Comparison of ENCODE assay signal across 23 cellular contexts in genomic region chr1:109264379-109264755, GRCh38. TPM values are rescaled to one million over a fixed set of nuclear protein-coding genes. Genes with fewer than 3 reads are reported as not detected.
"Had no signal": no experiment of that assay in that cellular context is flagged by ENCODE, and none has a peak within 500 bp of the region (broad histone marks: within the 10 kb centered on the region; RNA-seq: fewer than 3 reads in every experiment).

No MANE protein-coding gene starts in this region.

- DNase-seq: activated CD4-positive, alpha-beta T cell treated with anti-CD3 and anti-CD28 coated beads for 4 hours; activated CD4-positive, alpha-beta T cell treated with anti-CD3 and anti-CD28 coated beads, Interleukin-2, amount 50 U/mL, for 4 hours; activated effector memory CD4-positive, alpha-beta T cell treated with Interleukin-2 at 50 U/mL for 16 hours; activated naive CD4-positive, alpha-beta T cell treated with Interleukin-2 at 50 U/mL for 16 hours; activated T-cell treated with anti-CD3 and anti-CD28 coated beads for 4 hours; cortex of kidney; stimulated activated CD4-positive, alpha-beta T cell treated with anti-CD3 and anti-CD28 coated beads, Interleukin-15, amount 100 ng/mL, for 24 hours; stimulated activated CD4-positive, alpha-beta T cell treated with anti-CD3 and anti-CD28 coated beads, Interleukin-2, amount 100 ng/mL, for 24 hours; stimulated activated naive B cell treated with anti-CD40 and anti-IgM and Interleukin-4, amounts not matched to agents 10 μg/mL and 1 μg/mL and 100 μg/mL, for 72 hours had no signal

- H3K27me3 ChIP-seq: body of pancreas, cardiac muscle cell, heart left ventricle, left lung, pancreas, testis, transverse colon, uterus had no signal

- H3K4me3 ChIP-seq: body of pancreas, cardiac muscle cell, heart left ventricle, left lung, lung, pancreas, prostate gland, smooth muscle cell, testis, transverse colon, uterus had no signal

- H3K36me3 ChIP-seq: cardiac muscle cell, heart left ventricle, left lung, pancreas, prostate gland, transverse colon, uterus had no signal

- H3K4me1 ChIP-seq: body of pancreas, pancreas, prostate gland, transverse colon, uterus had no signal

- H3K9me3 ChIP-seq: body of pancreas, heart left ventricle, left lung, pancreas, prostate gland, testis, transverse colon, uterus had no signal

- H3K4me2 ChIP-seq: smooth muscle cell had no signal

- H3K27ac ChIP-seq: body of pancreas, cardiac muscle cell, heart left ventricle, left lung, pancreas, testis, transverse colon, uterus had no signal

RNA-seq across cellular contexts. Expression of gene MYBPHL, which starts 42.4 kb away (rescaled TPM):
- total RNA-seq: aorta; body of pancreas; cardiac muscle cell; endothelial cell of umbilical vein; prostate gland; smooth muscle cell; T-helper 1 cell treated with Interleukin-12 subunit alpha and Interleukin-12 subunit beta and Interleukin-4 antibody, amounts not matched to agents 30 ng/mL and 1 ng/mL, for 36 hours; transverse colon had no signal
- polyA plus RNA-seq: aorta, cardiac muscle cell, endothelial cell of umbilical vein, smooth muscle cell had no signal
